17 cellular contexts compared by ENCODE assay signal in genomic region chr1:30299393-30299792, GRCh38.
DNase-seq lines count a peak whose midpoint lies in the region; ATAC-seq, FAIRE-seq and TF ChIP-seq lines count a peak whose summit lies in the region.
"Had no signal": no experiment of that assay in that cellular context is flagged by ENCODE, and none has a peak within 500 bp of the region (broad histone marks: within the 10 kb centered on the region; RNA-seq: fewer than 3 reads in every experiment).

No MANE protein-coding gene starts in this region.

- no peak for TF ChIP-seq POLR2A in HepG2 (IDR thresholded peaks at IDR 0.05; ENCODE audit: insufficient read depth in 1 of 2, low read depth in 2 of 2, low read length in 2 of 2)
- no peak for TF ChIP-seq POLR2A in right lobe of liver (IDR thresholded peaks at IDR 0.05)
- no peak for TF ChIP-seq POLR2A in esophagus muscularis mucosa (IDR thresholded peaks at IDR 0.05; ENCODE audit: low read depth)

- no peak overlapping the region for H3K4me2 ChIP-seq in HepG2 (ENCODE audit: low read depth, low read length)

- H3K4me3 ChIP-seq in HepG2 (replicated peaks in 1 of 3; ENCODE audit: insufficient read depth in 1 of 3, low read depth in 2 of 3, low read length in 3 of 3), result no peak overlapping the region
- H3K4me3 ChIP-seq in right lobe of liver, result no peak overlapping the region
- no peak overlapping the region for H3K4me3 ChIP-seq in bronchial epithelial cell (ENCODE audit: low read depth, low read length)
- no peak overlapping the region for H3K4me3 ChIP-seq in esophagus muscularis mucosa
- H3K4me3 ChIP-seq: BLaER1 treated with 17β-estradiol and CSF1 and Interleukin-3, amounts not matched to agents 10 nM and 100 nM had no signal

- no peaks in the 10 kb centered on the region for H3K79me2 ChIP-seq in HepG2 (ENCODE audit: insufficient read depth, low read length)

- BruUV-seq in HepG2 (replicated peaks; lab: Mats Ljungman, UMichigan), result no TSS peak

- H3K36me3 ChIP-seq in HepG2 (replicated peaks in 1 of 2; ENCODE audit: control insufficient read depth in 1 of 2, insufficient read depth in 2 of 2, low read length in 2 of 2) (no peaks in the 10 kb centered on the region), right lobe of liver (no peaks in the 10 kb centered on the region), bronchial epithelial cell (ENCODE audit: control insufficient read depth, insufficient read depth, low read length) (no peaks in the 10 kb centered on the region), esophagus muscularis mucosa (no peaks in the 10 kb centered on the region)
- H3K36me3 ChIP-seq: BLaER1 treated with 17β-estradiol and CSF1 and Interleukin-3, amounts not matched to agents 10 nM and 100 nM had no signal

- TF ChIP-seq CTCF in HepG2 (CRISPR knock-in tag; IDR thresholded peaks at IDR 0.05) (no peak), right lobe of liver (IDR thresholded peaks at IDR 0.05) (no peak), bronchial epithelial cell (IDR thresholded peaks at IDR 0.05; ENCODE audit: insufficient read depth, low read length, severe bottlenecking) (no peak), esophagus muscularis mucosa (IDR thresholded peaks at IDR 0.05) (no peak)

- in situ Hi-C loops in HepG2 (cut with HindIII; ENCODE audit: extremely low pct_ligation_motif_present, low pct_unique_long_range_greater_than_20kb), result no loop called here

- H3K4me1 ChIP-seq in HepG2 (ENCODE audit: insufficient read depth, low read length) (no peaks in the 10 kb centered on the region), right lobe of liver (no peaks in the 10 kb centered on the region), esophagus muscularis mucosa (no peaks in the 10 kb centered on the region)

- TF ChIP-seq EP300 in HepG2 (IDR thresholded peaks at IDR 0.05; ENCODE audit: low read depth in 2 of 2, low read length in 2 of 2) (no peak), HepG2 (CRISPR knock-in tag; IDR thresholded peaks at IDR 0.05; ENCODE audit: borderline replicate concordance) (no peak), esophagus muscularis mucosa (IDR thresholded peaks at IDR 0.05) (no peak)

- FAIRE-seq in HepG2 (lab: Jason Lieb, UNC) (no peak), bronchial epithelial cell (lab: Jason Lieb, UNC) (no peak)
- FAIRE-seq: GM19239 had no signal

- no peak overlapping the region for H2AFZ ChIP-seq in HepG2 (ENCODE audit: low read length)

- DNase-seq in HepG2 (ENCODE audit: low spot score) (no peak), right lobe of liver (no peak), bronchial epithelial cell (ENCODE audit: low read depth) (peak; percentile 25), esophagus muscularis mucosa (ENCODE audit: extremely low spot score) (peak; percentile 84), mesenteric fat pad (ENCODE audit: low spot score) (peak; percentile 11), germinal center (ENCODE audit: low spot score) (no peak), GM19240 (ENCODE audit: insufficient read length, low spot score) (no peak)
- DNase-seq: Calu3; CD8-positive, alpha-beta T cell; DMS79 treated with DMSO at 0.1 percent for 48 hours; GF-D8; GOT3; H9; KBM-7 had no signal

- H3K9ac ChIP-seq in HepG2 (ENCODE audit: insufficient read depth, low read depth, low read length), result no peak overlapping the region
- H3K9ac ChIP-seq: BLaER1 treated with 17β-estradiol and CSF1 and Interleukin-3, amounts not matched to agents 10 nM and 100 nM had no signal

- no peaks in the 10 kb centered on the region for H3K27me3 ChIP-seq in HepG2 (ENCODE audit: control insufficient read depth in 1 of 2, insufficient read depth in 2 of 2, low read length in 2 of 2)
- H3K27me3 ChIP-seq in right lobe of liver, result no peaks in the 10 kb centered on the region
- no peaks in the 10 kb centered on the region for H3K27me3 ChIP-seq in bronchial epithelial cell (ENCODE audit: control insufficient read depth, insufficient read depth, low read length)
- peaks cover 0 to 66% (median 2%) of the 10 kb centered on the region in 4 donors for H3K27me3 ChIP-seq in esophagus muscularis mucosa
- H3K27me3 ChIP-seq: BLaER1 treated with 17β-estradiol and CSF1 and Interleukin-3, amounts not matched to agents 10 nM and 100 nM had no signal

- no peak for TF ChIP-seq RAD21 in HepG2 (CRISPR knock-in tag; IDR thresholded peaks at IDR 0.05)

- intact Hi-C loops in HepG2 (cut with micrococcal nuclease; ENCODE audit: unreplicated experiment), result no loop called here
- intact Hi-C loops in right lobe of liver (cut with DNase I), result no loop called here
- intact Hi-C loops in esophagus muscularis mucosa (cut with DNase I), result no loop called here

- H4K20me1 ChIP-seq in HepG2 (ENCODE audit: insufficient read depth, low read length), result no peaks in the 10 kb centered on the region
- H4K20me1 ChIP-seq: BLaER1 treated with 17β-estradiol and CSF1 and Interleukin-3, amounts not matched to agents 10 nM and 100 nM had no signal

- no peak for ATAC-seq in HepG2
- ATAC-seq in right lobe of liver, result no peak
- ATAC-seq in GM18873 (IDR thresholded peaks at IDR 0.05; ENCODE audit: low FRiP score, unreplicated experiment), result no peak
- ATAC-seq: CD8-positive, alpha-beta T cell had no signal

- H3K27ac ChIP-seq in HepG2 (ENCODE audit: extremely low read length, insufficient read depth, low read length) (no peak overlapping the region), right lobe of liver (no peak overlapping the region), esophagus muscularis mucosa (replicated peaks in 1 of 4) (no peak overlapping the region)
- H3K27ac ChIP-seq: BLaER1 treated with 17β-estradiol and CSF1 and Interleukin-3, amounts not matched to agents 10 nM and 100 nM had no signal

- CTCF ChIA-PET in HepG2 (lab: Yijun Ruan, JAX; ENCODE audit: low intra/inter-chr PET ratio, low total read pairs), result no interaction called here

- POLR2A ChIA-PET in HepG2 (lab: Yijun Ruan, JAX), result no interaction called here

- WGBS in HepG2 (ENCODE audit: low lambda C conversion rate), result 10% methylated on average over 2 of the region's 2 CpGs
- 61% methylated on average over 2 of the region's 2 CpGs for WGBS in right lobe of liver (ENCODE audit: insufficient coverage, low coverage, low lambda C conversion rate, missing lambda C conversion rate)
- 95% methylated on average over 2 of the region's 2 CpGs for WGBS in esophagus muscularis mucosa

- no peaks in the 10 kb centered on the region for H3K9me3 ChIP-seq in HepG2 (ENCODE audit: low read length)
- H3K9me3 ChIP-seq in right lobe of liver, result no peaks in the 10 kb centered on the region
- peaks cover 0 to 11% (median 8%) of the 10 kb centered on the region in 4 donors for H3K9me3 ChIP-seq in esophagus muscularis mucosa

TF ChIP-seq in HepG2, 621 proteins besides CTCF, POLR2A, EP300 and RAD21:
- TF ChIP-seq FOXK1 (CRISPR knock-in tag; IDR thresholded peaks at IDR 0.05; ENCODE audit: borderline replicate concordance, low read depth), result no peak
- no peak for TF ChIP-seq BCL6 (CRISPR knock-in tag; IDR thresholded peaks at IDR 0.05)
- TF ChIP-seq CEBPB (IDR thresholded peaks at IDR 0.05; ENCODE audit: borderline replicate concordance, low read depth, low read length), result peak; percentile 30; the same call in 1 of the 2 replicates

Comparison
In these comparisons a context has a peak if more than half of its experiments do, and no peak if none do; other contexts are left out.
1. DNase-seq: peak in bronchial epithelial cell (single experiment), esophagus muscularis mucosa (single experiment) and mesenteric fat pad (single experiment); none in HepG2 (single experiment), right lobe of liver (0 of 3), germinal center (single experiment) and GM19240 (single experiment).